Comparison of ENCODE assay signal across 7 cellular contexts in the genomic region with DNA sequence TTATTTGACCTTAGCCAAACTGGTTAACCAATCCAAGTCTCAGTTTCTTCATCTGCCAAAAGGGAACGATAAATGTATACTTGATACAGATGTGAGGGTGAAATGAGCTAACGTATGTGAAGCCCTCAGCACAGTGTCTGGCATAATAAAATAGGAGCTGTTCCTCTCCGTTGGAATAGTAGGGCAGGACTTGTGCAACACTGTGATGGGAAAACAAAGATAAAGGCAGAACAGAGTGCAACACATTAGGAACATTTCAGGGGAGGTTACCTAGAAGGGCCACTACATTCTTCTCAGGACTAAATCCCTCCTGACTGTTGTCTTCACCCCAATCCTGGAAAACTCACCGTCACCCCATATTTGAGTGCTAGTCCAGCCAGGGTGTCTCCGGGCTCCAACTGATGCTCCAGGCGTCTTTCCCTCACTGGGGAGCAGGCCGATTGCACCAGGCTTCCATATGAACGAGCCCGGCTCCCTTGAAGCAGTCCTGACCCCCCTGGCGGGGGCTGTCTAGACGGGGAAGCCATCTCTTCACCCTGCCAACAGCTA. TPM values are rescaled to one million over a fixed set of nuclear protein-coding genes. Genes with fewer than 3 reads are reported as not detected.
DNase-seq lines count a peak whose midpoint lies in the region; ATAC-seq, FAIRE-seq and TF ChIP-seq lines count a peak whose summit lies in the region.

No MANE protein-coding gene starts in this region.

- intact Hi-C loops in kidney (cut with DNase I) = no loop called here

- ATAC-seq in GM18502 (IDR thresholded peaks at IDR 0.05; ENCODE audit: poor library complexity, unreplicated experiment) (no peak), HG03159 (IDR thresholded peaks at IDR 0.05; ENCODE audit: unreplicated experiment) (no peak)

- H3K4me3 ChIP-seq in astrocyte of the cerebellum (ENCODE audit: low read depth, low read length) (peak overlapping the region; percentile 85), kidney (ENCODE audit: low read length in 2 of 2) (peak overlapping the region; percentile 76 to 92), suprapubic skin (peak overlapping the region; percentile 85)

- H3K27me3 ChIP-seq in suprapubic skin = no peaks in the 10 kb centered on the region

- peak overlapping the region; percentile 57 to 86 for H3K9ac ChIP-seq in kidney (ENCODE audit: low read length in 2 of 2)

- H3K36me3 ChIP-seq in kidney (ENCODE audit: control insufficient read depth in 1 of 2, insufficient read depth in 2 of 2, low read length in 2 of 2) (peaks cover 10 to 17% of the 10 kb centered on the region in 2 donors), suprapubic skin (peaks cover 38% of the 10 kb centered on the region)

- peaks cover 6 to 16% of the 10 kb centered on the region in 2 donors for H3K4me1 ChIP-seq in kidney (ENCODE audit: control insufficient read depth in 1 of 2, insufficient read depth in 1 of 2, low read depth in 1 of 2, low read length in 2 of 2)
- H3K4me1 ChIP-seq in suprapubic skin = peaks cover 39% of the 10 kb centered on the region

- DNase-seq in astrocyte of the cerebellum (ENCODE audit: low read depth) (no peak), kidney (no peak), suprapubic skin (ENCODE audit: low spot score in 2 of 2) (no peak)
- DNase-seq in activated CD4-positive, alpha-beta T cell treated with anti-CD3 and anti-CD28 coated beads, Interleukin-2, amount 50 U/mL, for 4 hours = no peak

- H3K9me3 ChIP-seq in kidney (ENCODE audit: control insufficient read depth in 1 of 2, low read length in 2 of 2) (no peaks in the 10 kb centered on the region), suprapubic skin (no peaks in the 10 kb centered on the region)

- TF ChIP-seq EP300 in suprapubic skin (IDR thresholded peaks at IDR 0.05) = no peak

- TF ChIP-seq POLR2A in suprapubic skin (IDR thresholded peaks at IDR 0.05) = no peak

- in situ Hi-C loops in astrocyte of the cerebellum (cut with HindIII; ENCODE audit: low sequenced_read_pairs) = no loop called here

- H3K27ac ChIP-seq in kidney (ENCODE audit: low read depth in 2 of 2, low read length in 2 of 2) (peak overlapping the region; percentile 74 to 85), suprapubic skin (peak overlapping the region; percentile 84)

- peak overlapping the region; percentile 13 to 99 (median 96) for H3K4me3 Mint-ChIP-seq in IgD-negative memory B cell

- TF ChIP-seq CTCF in astrocyte of the cerebellum (IDR thresholded peaks at IDR 0.05; ENCODE audit: low read depth, low read length, missing control alignments) (no peak), kidney (IDR thresholded peaks at IDR 0.05; ENCODE audit: borderline replicate concordance, extremely low read depth, insufficient read depth) (no peak), suprapubic skin (IDR thresholded peaks at IDR 0.05) (no peak)

- peaks cover 0 to 2% (median 0%) of the 10 kb centered on the region in 3 donors for H3K9me3 Mint-ChIP-seq in IgD-negative memory B cell

- FAIRE-seq in kidney (lab: Jason Lieb, UNC) = no peak

- WGBS in suprapubic skin = 18% methylated on average over 11 of the region's 11 CpGs

- peaks cover 11% of the 10 kb centered on the region for H3K36me3 Mint-ChIP-seq in IgD-negative memory B cell

- peaks cover 1% of the 10 kb centered on the region for H3K27me3 Mint-ChIP-seq in IgD-negative memory B cell

- peaks cover 21 to 29% (median 25%) of the 10 kb centered on the region in 3 donors for H3K4me1 Mint-ChIP-seq in IgD-negative memory B cell

- H3K27ac Mint-ChIP-seq in IgD-negative memory B cell = peak overlapping the region in 2 of 3 donors; percentile 59

RNA-seq across cellular contexts. Expression of a gene that starts 0.9 kb away (rescaled TPM):
- polyA plus RNA-seq in IgD-negative memory B cell (0.69 TPM), kidney (ENCODE audit: insufficient read depth, low read depth, low replicate concordance) (9.1 TPM)
- total RNA-seq in kidney (7.9 TPM), suprapubic skin (10 to 100 TPM in 3 of 4 donors, 1 to 10 TPM in 1; 8.4 to 15.2 (median 12.5) TPM)

RNA-seq across cellular contexts. Expression of a gene that starts 1.1 kb away (rescaled TPM):
- polyA plus RNA-seq in IgD-negative memory B cell = 70.1 TPM
- total RNA-seq in kidney = 33.4 TPM
- 57.7 TPM for polyA plus RNA-seq in kidney (ENCODE audit: insufficient read depth, low read depth, low replicate concordance)
- 10 to 100 TPM; 29.6 to 40.6 (median 35.4) TPM for total RNA-seq in suprapubic skin

RNA-seq across cellular contexts. Expression of a gene that starts 8.4 kb away (rescaled TPM):
- polyA plus RNA-seq in IgD-negative memory B cell = 16.1 TPM
- total RNA-seq in kidney = 6.3 TPM
- polyA plus RNA-seq in kidney (ENCODE audit: insufficient read depth, low read depth, low replicate concordance) = 1.8 TPM
- 1 to 10 TPM; 1.0 to 2.5 (median 1.5) TPM for total RNA-seq in suprapubic skin

RNA-seq across cellular contexts. Expression of a gene that starts 11.0 kb away (rescaled TPM):
- 1.0 TPM for polyA plus RNA-seq in IgD-negative memory B cell
- 0.66 TPM for total RNA-seq in kidney
- polyA plus RNA-seq in kidney (ENCODE audit: insufficient read depth, low read depth, low replicate concordance) = 0.65 TPM
- not detected for total RNA-seq in suprapubic skin

RNA-seq across cellular contexts. Expression of a gene that starts 18.4 kb away (rescaled TPM):
- polyA plus RNA-seq in IgD-negative memory B cell (not detected), kidney (ENCODE audit: insufficient read depth, low read depth, low replicate concordance) (17.4 TPM)
- total RNA-seq in kidney (7.6 TPM), suprapubic skin (10 to 100 TPM in 3 of 4 donors, 1 to 10 TPM in 1; 5.5 to 19.0 (median 14.9) TPM)
